In genomic region chr1:57464756-57465155, GRCh38 we compare ENCODE assay signal across 1 cellular context.
TF ChIP-seq lines count a peak whose summit lies in the region.

No MANE protein-coding gene starts in this region.

TF ChIP-seq in HepG2, 621 proteins besides CTCF, POLR2A, EP300 and RAD21 (continued from another document and continues in another):
- TF ChIP-seq RFXAP (CRISPR knock-in tag; IDR thresholded peaks at IDR 0.05; ENCODE audit: borderline replicate concordance) (0 out of 2 replicates have a peak, but pooled peaks have one; percentile 39), MBD4 (IDR thresholded peaks at IDR 0.05; ENCODE audit: borderline replicate concordance, low read length) (peak; percentile 82; the same call in 1 of the 2 replicates), HMG20A (CRISPR knock-in tag; IDR thresholded peaks at IDR 0.05; ENCODE audit: borderline replicate concordance) (peak; percentile 93), ZNF432 (CRISPR knock-in tag; IDR thresholded peaks at IDR 0.05; ENCODE audit: borderline replicate concordance) (no peak), RAD51 (IDR thresholded peaks at IDR 0.05; ENCODE audit: borderline replicate concordance) (no peak), ZNF441 (CRISPR knock-in tag; IDR thresholded peaks at IDR 0.05; ENCODE audit: borderline replicate concordance) (no peak), ZNF609 (CRISPR knock-in tag; IDR thresholded peaks at IDR 0.05; ENCODE audit: borderline replicate concordance) (peak; percentile 97), ZNF567 (CRISPR knock-in tag; IDR thresholded peaks at IDR 0.05; ENCODE audit: borderline replicate concordance) (no peak), ZNF768 (CRISPR knock-in tag; IDR thresholded peaks at IDR 0.05) (no peak), ZMYM2 (CRISPR knock-in tag; IDR thresholded peaks at IDR 0.05) (no peak), ARNTL (CRISPR knock-in tag; IDR thresholded peaks at IDR 0.05) (no peak), SOX13 (IDR thresholded peaks at IDR 0.05) (peak; percentile 87), SOX13 (CRISPR knock-in tag; conservative IDR thresholded peaks at IDR 0.05 in 1 of 2, IDR thresholded peaks at IDR 0.05 in 1 of 2) (peak in 1 of 2 experiments; percentile 98; a peak in 2 of 4 replicates), NCOR1 (IDR thresholded peaks at IDR 0.05; ENCODE audit: borderline replicate concordance, low read length) (peak; percentile 52; the same call in 1 of the 2 replicates), ZNF580 (CRISPR knock-in tag; IDR thresholded peaks at IDR 0.05; ENCODE audit: borderline replicate concordance, low read depth) (no peak), RARA (CRISPR knock-in tag; IDR thresholded peaks at IDR 0.05) (peak; percentile 56), GFI1 (CRISPR knock-in tag; IDR thresholded peaks at IDR 0.05; ENCODE audit: borderline replicate concordance) (peak; percentile 83; the same call in 1 of the 2 replicates), SRF (IDR thresholded peaks at IDR 0.05; ENCODE audit: low read depth, low read length) (no peak), MIER3 (CRISPR knock-in tag; IDR thresholded peaks at IDR 0.05; ENCODE audit: borderline replicate concordance) (no peak), MIXL1 (CRISPR knock-in tag; IDR thresholded peaks at IDR 0.05) (peak; percentile 84), HNF4A (CRISPR knock-in tag; IDR thresholded peaks at IDR 0.05) (peak; percentile 40; the same call in 1 of the 2 replicates), ZNF12 (CRISPR knock-in tag; IDR thresholded peaks at IDR 0.05) (0 out of 2 replicates have a peak, but pooled peaks have one; percentile 40), LCORL (IDR thresholded peaks at IDR 0.05) (no peak), LCORL (CRISPR knock-in tag; IDR thresholded peaks at IDR 0.05) (no peak), ZNF761 (CRISPR knock-in tag; conservative IDR thresholded peaks at IDR 0.05) (no peak), IRF9 (CRISPR knock-in tag; IDR thresholded peaks at IDR 0.05; ENCODE audit: borderline replicate concordance) (no peak), ZSCAN5A (CRISPR knock-in tag; IDR thresholded peaks at IDR 0.05; ENCODE audit: borderline replicate concordance) (no peak), UBTF (CRISPR knock-in tag; IDR thresholded peaks at IDR 0.05) (no peak), SP4 (CRISPR knock-in tag; IDR thresholded peaks at IDR 0.05) (no peak), ZBTB3 (CRISPR knock-in tag; IDR thresholded peaks at IDR 0.05; ENCODE audit: borderline replicate concordance, low read depth) (no peak), CHD4 (IDR thresholded peaks at IDR 0.05; ENCODE audit: borderline replicate concordance, low read length) (no peak), FOXO1 (CRISPR knock-in tag; IDR thresholded peaks at IDR 0.05) (peak; percentile 47; the same call in 1 of the 2 replicates), AHDC1 (CRISPR knock-in tag; IDR thresholded peaks at IDR 0.05; ENCODE audit: borderline replicate concordance) (peak; percentile 95; the same call in 1 of the 2 replicates), ELF3 (CRISPR knock-in tag; IDR thresholded peaks at IDR 0.05) (peak; percentile 69), KLF12 (CRISPR knock-in tag; IDR thresholded peaks at IDR 0.05; ENCODE audit: borderline replicate concordance) (no peak), BCL6 (CRISPR knock-in tag; IDR thresholded peaks at IDR 0.05) (peak; percentile 95), SAP130 (CRISPR knock-in tag; IDR thresholded peaks at IDR 0.05; ENCODE audit: low read depth) (peak; percentile 44; the same call in 1 of the 2 replicates), HCFC1 (IDR thresholded peaks at IDR 0.05; ENCODE audit: low read depth, low read length) (no peak), FOXJ3 (CRISPR knock-in tag; IDR thresholded peaks at IDR 0.05; ENCODE audit: borderline replicate concordance) (peak; percentile 93), TSC22D2 (CRISPR knock-in tag; IDR thresholded peaks at IDR 0.05; ENCODE audit: borderline replicate concordance) (no peak), ERF (CRISPR knock-in tag; IDR thresholded peaks at IDR 0.05) (peak; percentile 49; the same call in 1 of the 2 replicates), ETV5 (CRISPR knock-in tag; IDR thresholded peaks at IDR 0.05; ENCODE audit: borderline replicate concordance) (peak; percentile 84; the same call in 1 of the 2 replicates), GATAD2A (CRISPR knock-in tag; IDR thresholded peaks at IDR 0.05) (peak; percentile 88), MLX (CRISPR knock-in tag; IDR thresholded peaks at IDR 0.05) (no peak), NR1H2 (CRISPR knock-in tag; IDR thresholded peaks at IDR 0.05; ENCODE audit: borderline replicate concordance, low read depth) (no peak), ZNF180 (CRISPR knock-in tag; IDR thresholded peaks at IDR 0.05; ENCODE audit: borderline replicate concordance, low read depth) (no peak), DPF2 (CRISPR knock-in tag; IDR thresholded peaks at IDR 0.05; ENCODE audit: borderline replicate concordance, low read depth) (peak; percentile 53; the same call in 1 of the 2 replicates), KDM1A (CRISPR knock-in tag; IDR thresholded peaks at IDR 0.05) (peak; percentile 67; the same call in 1 of the 2 replicates), KDM4B (CRISPR knock-in tag; IDR thresholded peaks at IDR 0.05) (no peak), ZNF503 (CRISPR knock-in tag; IDR thresholded peaks at IDR 0.05) (peak; percentile 97), SIN3A (IDR thresholded peaks at IDR 0.05; ENCODE audit: borderline replicate concordance, low read depth, low read length) (no peak)
